In the genomic region with DNA sequence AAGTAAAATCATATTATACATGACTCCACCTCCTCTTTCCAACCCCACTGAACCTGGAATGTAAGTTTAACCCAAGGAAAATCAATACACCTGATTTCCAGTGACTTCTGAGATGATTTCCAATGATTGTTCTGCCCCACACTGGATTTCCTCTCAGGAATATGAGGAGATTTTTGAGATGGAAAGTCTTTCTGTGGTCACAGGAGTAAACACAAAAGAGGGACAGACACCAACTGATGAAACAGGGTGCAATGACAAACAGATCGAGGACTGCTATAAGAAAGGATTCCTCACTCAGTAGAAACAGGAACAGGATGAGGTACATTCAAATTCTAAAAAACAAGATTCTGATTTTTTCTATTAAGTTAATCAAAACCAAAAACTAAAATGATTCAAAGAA, we compare ENCODE assay signal across 28 cellular contexts.
"Had no signal": no experiment of that assay in that cellular context is flagged by ENCODE, and none has a peak within 500 bp of the region (broad histone marks: within the 10 kb centered on the region; RNA-seq: fewer than 3 reads in every experiment).

No MANE protein-coding gene starts in this region.

- H3K4me3 ChIP-seq: adrenal gland, body of pancreas, heart right ventricle, neural progenitor cell, psoas muscle, right atrium auricular region, spleen, suprapubic skin, tibial artery had no signal

- H3K27ac Mint-ChIP-seq: activated CD4-positive, alpha-beta memory T cell treated with anti-CD3 and anti-CD28 coated beads, Interleukin-2, amount 10 ng/mL, durations not matched to agents 7 days and 5 days; activated CD4-positive, alpha-beta T cell treated with anti-CD3 and anti-CD28 coated beads, Interleukin-2, amount 10 ng/mL, durations not matched to agents 7 days and 5 days; activated naive CD4-positive, alpha-beta T cell treated with anti-CD3 and anti-CD28 coated beads, Interleukin-2, amount 50 U/mL, for 24 hours; activated T-helper 2 cell treated with anti-CD3 and anti-CD28 coated beads, Interferon-gamma antibody, Interleukin-2, Interleukin-4, amounts not matched to agents 10 μg/mL and 5 μg/mL and 100 μg/mL, durations not matched to agents 14 hours and 24 hours and 36 hours; memory B cell; natural killer cell; neural progenitor cell; T-helper 17 cell had no signal

- DNase-seq: activated CD4-positive, alpha-beta memory T cell treated with anti-CD3 and anti-CD28 coated beads, Interleukin-2, amount 10 ng/mL, durations not matched to agents 7 days and 5 days; activated CD4-positive, alpha-beta T cell treated with anti-CD3 and anti-CD28 coated beads for 1 hour; activated CD4-positive, alpha-beta T cell treated with anti-CD3 and anti-CD28 coated beads, Interleukin-2, amount 10 ng/mL, durations not matched to agents 7 days and 5 days; activated CD8-positive, alpha-beta memory T cell treated with anti-CD3 and anti-CD28 coated beads, Interleukin-2, amount 50 U/mL, for 48 hours; activated T-cell treated with anti-CD3 and anti-CD28 coated beads, Interleukin-2, amount 50 U/mL, for 4 hours; adrenal gland; aorta; body of pancreas; cerebellar nuclear complex; cortex of kidney; foreskin keratinocyte; heart right ventricle; natural killer cell; occipital lobe; psoas muscle; spleen; stimulated activated naive CD4-positive, alpha-beta T cell; T-helper 17 cell; T1000; tibial artery had no signal

- H3K9me3 ChIP-seq: adrenal gland, body of pancreas, heart right ventricle, psoas muscle, right atrium auricular region, spleen, suprapubic skin, tibial artery had no signal

- H2AFZ ChIP-seq: neural progenitor cell, parathyroid adenoma had no signal

- H3K4me1 ChIP-seq: adrenal gland, foreskin keratinocyte, heart right ventricle, neural progenitor cell, parathyroid adenoma, psoas muscle, right atrium auricular region, spleen, suprapubic skin, tibial artery had no signal

- H3K9ac ChIP-seq: neural progenitor cell, parathyroid adenoma had no signal

- H3K27me3 ChIP-seq: adrenal gland, body of pancreas, foreskin keratinocyte, heart right ventricle, neural progenitor cell, right atrium auricular region, spleen, suprapubic skin, tibial artery had no signal

- H3K27me3 Mint-ChIP-seq: activated CD4-positive, alpha-beta memory T cell treated with anti-CD3 and anti-CD28 coated beads, Interleukin-2, amount 10 ng/mL, durations not matched to agents 7 days and 5 days; activated CD4-positive, alpha-beta T cell treated with anti-CD3 and anti-CD28 coated beads, Interleukin-2, amount 10 ng/mL, durations not matched to agents 7 days and 5 days; activated naive CD4-positive, alpha-beta T cell treated with anti-CD3 and anti-CD28 coated beads, Interleukin-2, amount 50 U/mL, for 24 hours; memory B cell; T-helper 17 cell had no signal

- H3K4me1 Mint-ChIP-seq: activated CD4-positive, alpha-beta memory T cell treated with anti-CD3 and anti-CD28 coated beads, Interleukin-2, amount 10 ng/mL, durations not matched to agents 7 days and 5 days; activated CD4-positive, alpha-beta T cell treated with anti-CD3 and anti-CD28 coated beads, Interleukin-2, amount 10 ng/mL, durations not matched to agents 7 days and 5 days; activated naive CD4-positive, alpha-beta T cell treated with anti-CD3 and anti-CD28 coated beads, Interleukin-2, amount 50 U/mL, for 24 hours; memory B cell; natural killer cell; neural progenitor cell had no signal

- H3K36me3 Mint-ChIP-seq: natural killer cell, neural progenitor cell had no signal

- H3K27ac ChIP-seq: adrenal gland, body of pancreas, foreskin keratinocyte, heart right ventricle, neural progenitor cell, parathyroid adenoma, psoas muscle, right atrium auricular region, spleen, suprapubic skin, tibial artery had no signal

- ATAC-seq: activated T-cell treated with anti-CD3 and anti-CD28 coated beads, Interleukin-2, amount 50 U/mL, for 4 hours; body of pancreas; esophagus mucosa; foreskin keratinocyte; heart right ventricle; natural killer cell; psoas muscle; T-helper 17 cell had no signal

- H3K36me3 ChIP-seq: adrenal gland, neural progenitor cell, right atrium auricular region had no signal

- H3K79me2 ChIP-seq: parathyroid adenoma had no signal

- H3K4me3 Mint-ChIP-seq: activated CD4-positive, alpha-beta memory T cell treated with anti-CD3 and anti-CD28 coated beads, Interleukin-2, amount 10 ng/mL, durations not matched to agents 7 days and 5 days; activated CD4-positive, alpha-beta T cell treated with anti-CD3 and anti-CD28 coated beads, Interleukin-2, amount 10 ng/mL, durations not matched to agents 7 days and 5 days; activated naive CD4-positive, alpha-beta T cell treated with anti-CD3 and anti-CD28 coated beads, Interleukin-2, amount 50 U/mL, for 24 hours; activated T-cell treated with anti-CD3 and anti-CD28 coated beads, Interleukin-2, amount 50 U/mL, for 4 hours; memory B cell; natural killer cell; neural progenitor cell; T-helper 17 cell had no signal

- H3K4me2 ChIP-seq: neural progenitor cell had no signal

- H3K9me3 Mint-ChIP-seq: activated CD4-positive, alpha-beta memory T cell treated with anti-CD3 and anti-CD28 coated beads, Interleukin-2, amount 10 ng/mL, durations not matched to agents 7 days and 5 days; activated CD4-positive, alpha-beta T cell treated with anti-CD3 and anti-CD28 coated beads, Interleukin-2, amount 10 ng/mL, durations not matched to agents 7 days and 5 days; activated naive CD4-positive, alpha-beta T cell treated with anti-CD3 and anti-CD28 coated beads, Interleukin-2, amount 50 U/mL, for 24 hours; activated T-cell treated with anti-CD3 and anti-CD28 coated beads, Interleukin-2, amount 50 U/mL, for 4 hours; activated T-helper 2 cell treated with anti-CD3 and anti-CD28 coated beads, Interferon-gamma antibody, Interleukin-2, Interleukin-4, amounts not matched to agents 10 μg/mL and 5 μg/mL and 100 μg/mL, durations not matched to agents 14 hours and 24 hours and 36 hours; memory B cell; natural killer cell; neural progenitor cell had no signal
